In the genomic region with DNA sequence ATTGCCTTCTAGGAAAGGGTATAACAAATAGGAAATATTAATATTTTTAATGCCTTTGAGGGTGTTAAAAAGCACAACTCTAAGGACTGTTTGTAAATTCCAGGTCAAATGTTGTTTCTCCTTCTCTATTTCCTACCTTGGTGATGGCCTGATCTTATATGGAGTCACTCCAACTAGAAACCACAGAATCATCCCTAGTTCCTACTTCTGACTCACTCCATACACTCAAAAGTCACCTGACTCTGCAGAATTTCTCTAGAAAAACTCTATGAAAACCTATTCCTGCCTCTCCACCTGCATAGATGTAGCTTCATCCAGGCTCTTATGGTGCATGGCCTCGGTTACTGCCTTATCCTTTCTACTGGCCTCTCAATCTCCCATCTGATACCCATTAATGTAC, we compare ENCODE assay signal across 21 cellular contexts. TPM values are rescaled to one million over a fixed set of nuclear protein-coding genes. Genes with fewer than 3 reads are reported as not detected.
DNase-seq lines count a peak whose midpoint lies in the region; ATAC-seq, FAIRE-seq and TF ChIP-seq lines count a peak whose summit lies in the region.
"Had no signal": no experiment of that assay in that cellular context is flagged by ENCODE, and none has a peak within 500 bp of the region (broad histone marks: within the 10 kb centered on the region; RNA-seq: fewer than 3 reads in every experiment).

No MANE protein-coding gene starts in this region.

- no peak overlapping the region for H3K9ac ChIP-seq in keratinocyte (ENCODE audit: control insufficient read depth, extremely low read depth, insufficient read depth, low read length)

- H3K27me3 ChIP-seq in keratinocyte (ENCODE audit: control insufficient read depth, extremely low read depth, insufficient read depth, low read length): no peaks in the 10 kb centered on the region
- no peaks in the 10 kb centered on the region for H3K27me3 ChIP-seq in esophagus squamous epithelium
- H3K27me3 ChIP-seq: cardiac muscle cell, gastrocnemius medialis, right atrium auricular region had no signal

- peak overlapping the region; percentile 41 for H2AFZ ChIP-seq in keratinocyte (ENCODE audit: control insufficient read depth, low read length)

- no peak for TF ChIP-seq CTCF in astrocyte of the spinal cord (IDR thresholded peaks at IDR 0.05; ENCODE audit: low read depth, low read length)
- no peak for TF ChIP-seq CTCF in keratinocyte (optimal IDR thresholded peaks at IDR 0.05 in 1 of 3, IDR thresholded peaks at IDR 0.05 in 1 of 3, conservative IDR thresholded peaks at IDR 0.05 in 1 of 3; ENCODE audit: extremely low read depth in 1 of 3, insufficient read depth in 2 of 3, low read length in 3 of 3)
- no peak for TF ChIP-seq CTCF in GM13976 (IDR thresholded peaks at IDR 0.05; ENCODE audit: borderline replicate concordance, control extremely low read depth, extremely low read depth, insufficient read depth, missing control alignments)
- TF ChIP-seq CTCF in esophagus squamous epithelium (IDR thresholded peaks at IDR 0.05): no peak

- FAIRE-seq in keratinocyte (lab: Jason Lieb, UNC): peak; percentile 73
- FAIRE-seq: TTC549 had no signal

- H3K4me1 ChIP-seq in keratinocyte (ENCODE audit: control insufficient read depth, extremely low read depth, insufficient read depth, low read length) (peaks cover 3% of the 10 kb centered on the region), esophagus squamous epithelium (peaks cover 0 to 5% (median 0%) of the 10 kb centered on the region in 3 donors)

- intact Hi-C loops in esophagus squamous epithelium (cut with DNase I): no loop called here

- H3K27ac ChIP-seq in keratinocyte (ENCODE audit: control insufficient read depth, insufficient read depth, low read length) (no peak overlapping the region), esophagus squamous epithelium (no peak overlapping the region)
- H3K27ac ChIP-seq: cardiac muscle cell, gastrocnemius medialis, right atrium auricular region had no signal

- no peak overlapping the region for H3K4me3 ChIP-seq in astrocyte of the spinal cord (ENCODE audit: low read depth, low read length)
- no peak overlapping the region for H3K4me3 ChIP-seq in keratinocyte (ENCODE audit: control insufficient read depth in 2 of 3, extremely low read depth in 1 of 3, insufficient read depth in 2 of 3, low read depth in 1 of 3, low read length in 3 of 3)
- no peak overlapping the region for H3K4me3 ChIP-seq in esophagus squamous epithelium
- H3K4me3 ChIP-seq: cardiac muscle cell, gastrocnemius medialis, right atrium auricular region had no signal

- dilution Hi-C loops in keratinocyte (cut with MboI; ENCODE audit: extremely low pct_ligation_motif_present, low sequenced_read_pairs): no loop called here

- no peak overlapping the region for H3K4me2 ChIP-seq in keratinocyte (ENCODE audit: control insufficient read depth, extremely low read depth, insufficient read depth, low read depth, low read length)

- no peaks in the 10 kb centered on the region for H4K20me1 ChIP-seq in keratinocyte (ENCODE audit: control insufficient read depth, extremely low read depth, insufficient read depth, low read length)

- no peak for ATAC-seq in HG03439 (IDR thresholded peaks at IDR 0.05; ENCODE audit: unreplicated experiment)
- ATAC-seq: activated naive CD4-positive, alpha-beta T cell treated with anti-CD3 and anti-CD28 coated beads, Interleukin-2, amount 50 U/mL, for 72 hours; CD8-positive, alpha-beta T cell; effector memory CD8-positive, alpha-beta T cell; gastrocnemius medialis had no signal

- DNase-seq in AG08395 (ENCODE audit: low spot score): peak; percentile 40
- peak; percentile 49 for DNase-seq in LHCN-M2 (ENCODE audit: low read depth)
- peak; percentile 61 for DNase-seq in astrocyte of the spinal cord (ENCODE audit: low read depth, low spot score)
- DNase-seq in keratinocyte (ENCODE audit: low read depth, low spot score): no peak
- no peak for DNase-seq in activated T-cell treated with anti-CD3 and anti-CD28 coated beads, Interleukin-2, amount 50 U/mL, for 1 hour
- no peak for DNase-seq in GM13976 (ENCODE audit: low spot score)
- DNase-seq in esophagus squamous epithelium (lab: John Stamatoyannopoulos, UW): no peak
- DNase-seq: activated T-cell treated with anti-CD3 and anti-CD28 coated beads, Interleukin-2, amount 50 U/mL, for 24 hours; CD8-positive, alpha-beta T cell; effector memory CD8-positive, alpha-beta T cell; gastrocnemius medialis; GF-D8; H9; NCI-H187 treated with DMSO at 0.1 percent for 48 hours; NCI-H510A had no signal

- in situ Hi-C loops in astrocyte of the spinal cord (cut with HindIII; ENCODE audit: low sequenced_read_pairs) (no loop called here), GM13976 (cut with MboI; ENCODE audit: low sequenced_read_pairs, unreplicated experiment) (loop anchor here (25.0 kb wide), 1 partner anchor 96 kb away; no protein-coding TSS in a partner anchor)

- H3K79me2 ChIP-seq in keratinocyte (ENCODE audit: control insufficient read depth, insufficient read depth, low read length): no peaks in the 10 kb centered on the region

- TF ChIP-seq POLR2A in esophagus squamous epithelium (IDR thresholded peaks at IDR 0.05): no peak

- no peaks in the 10 kb centered on the region for H3K9me1 ChIP-seq in keratinocyte (ENCODE audit: control insufficient read depth, extremely low read depth, insufficient read depth, low read length)

- no peaks in the 10 kb centered on the region for H3K9me3 ChIP-seq in keratinocyte (ENCODE audit: control insufficient read depth, low read depth, low read length)
- no peaks in the 10 kb centered on the region for H3K9me3 ChIP-seq in esophagus squamous epithelium
- H3K9me3 ChIP-seq: gastrocnemius medialis, right atrium auricular region had no signal

- 69 to 84% methylated on average over 1 of the region's 1 CpG for WGBS in esophagus squamous epithelium, 2 donors

- H3K36me3 ChIP-seq in keratinocyte (ENCODE audit: control insufficient read depth in 2 of 2, extremely low read depth in 1 of 2, insufficient read depth in 2 of 2, low read length in 2 of 2) (no peaks in the 10 kb centered on the region), esophagus squamous epithelium (no peaks in the 10 kb centered on the region)
- H3K36me3 ChIP-seq: cardiac muscle cell, gastrocnemius medialis, right atrium auricular region had no signal

RNA-seq across cellular contexts. Expression of a gene that starts 14.5 kb away (rescaled TPM):
- total RNA-seq in LHCN-M2 (2014; rRNA removed): 173 and 174 TPM in 2 replicates
- 67.2 TPM for polyA plus RNA-seq in LHCN-M2 (2012)
- polyA plus RNA-seq in keratinocyte: 0.23 to 1.1 TPM (median 0.90 TPM) in 3 replicates
- polyA plus RNA-seq in keratinocyte (2011; ENCODE audit: low read depth): not detected
- 0.17 and 0.30 TPM in 2 replicates for polyA plus RNA-seq in keratinocyte (2011; cell fraction: cytosol; rRNA removed)
- polyA plus RNA-seq in keratinocyte (2011; cell fraction: nucleus; rRNA removed): 0.16 and 0.42 TPM in 2 replicates
- polyA plus RNA-seq in keratinocyte (2012; ENCODE audit: low replicate concordance): 0.55 TPM in 1 of 2 replicates, not detected in the other
- 0.10 to 0.70 TPM (median 0.26 TPM) in 3 replicates for polyA minus RNA-seq in keratinocyte
- polyA minus RNA-seq in keratinocyte (2011; cell fraction: cytosol; rRNA and poly(A)+ RNA removed): not detected
- 0.42 TPM in 1 of 2 replicates, not detected in the other for polyA minus RNA-seq in keratinocyte (2011; cell fraction: nucleus; rRNA and poly(A)+ RNA removed)
- 1 to 10 TPM in 1 of 4 donors, under 1 TPM in 2, not detected in 1; 0.26 to 1.5 (median 0.70) TPM for total RNA-seq in esophagus squamous epithelium
- total RNA-seq: activated naive CD4-positive, alpha-beta T cell treated with anti-CD3 and anti-CD28 coated beads, Interleukin-2, amount 50 U/mL, for 72 hours; CD8-positive, alpha-beta T cell; gastrocnemius medialis; H9; SK-MEL-5 had no signal

Comparison
In these comparisons a context has a peak if more than half of its experiments do, and no peak if none do; other contexts are left out.
1. DNase-seq: peak in AG08395 (single experiment), LHCN-M2 (single experiment) and astrocyte of the spinal cord (single experiment); none in keratinocyte (single experiment), activated T-cell treated with anti-CD3 and anti-CD28 coated beads, Interleukin-2, amount 50 U/mL, for 1 hour (single experiment), GM13976 (single experiment) and esophagus squamous epithelium (single experiment).
2. RNA of a gene that starts 14.5 kb away (total RNA-seq): 173 to 174 TPM in LHCN-M2; 0.26 to 1.5 TPM in esophagus squamous epithelium; every median in the first group is over 10 times any median in the second.